ENCODE assay signal across 23 cellular contexts in genomic region chr4:162131256-162131655, GRCh38. TPM values are rescaled to one million over a fixed set of nuclear protein-coding genes. Genes with fewer than 3 reads are reported as not detected.
DNase-seq lines count a peak whose midpoint lies in the region; ATAC-seq and TF ChIP-seq lines count a peak whose summit lies in the region.
"Had no signal": no experiment of that assay in that cellular context is flagged by ENCODE, and none has a peak within 500 bp of the region (broad histone marks: within the 10 kb centered on the region; RNA-seq: fewer than 3 reads in every experiment).

No MANE protein-coding gene starts in this region.

- no peak overlapping the region for H3K4me3 Mint-ChIP-seq in WTC11
- H3K4me3 Mint-ChIP-seq in activated CD8-positive, alpha-beta T cell treated with anti-CD3 and anti-CD28 coated beads, Interleukin-2, amount 10 ng/mL, durations not matched to agents 7 days and 5 days = no peak overlapping the region
- H3K4me3 Mint-ChIP-seq: activated B cell treated with CpG ODN at 0.5 μM for 24 hours; activated CD8-positive, alpha-beta memory T cell treated with anti-CD3 and anti-CD28 coated beads, Interleukin-2, amount 10 ng/mL, durations not matched to agents 7 days and 5 days; activated naive CD4-positive, alpha-beta T cell treated with anti-CD3 and anti-CD28 coated beads, Interleukin-2, amount 50 U/mL, for 24 hours; CD4-positive, CD25-positive, alpha-beta regulatory T cell; IgD-negative memory B cell; stimulated activated naive B cell treated with anti-CD40 and anti-IgM and Interleukin-4, amounts not matched to agents 10 μg/mL and 1 μg/mL and 100 μg/mL, for 72 hours had no signal

- H3K27me3 Mint-ChIP-seq in WTC11 (ENCODE audit: low read depth) = no peaks in the 10 kb centered on the region
- H3K27me3 Mint-ChIP-seq in activated CD8-positive, alpha-beta T cell treated with anti-CD3 and anti-CD28 coated beads, Interleukin-2, amount 10 ng/mL, durations not matched to agents 7 days and 5 days (ENCODE audit: low read depth) = no peaks in the 10 kb centered on the region
- H3K27me3 Mint-ChIP-seq: activated B cell treated with CpG ODN at 0.5 μM for 24 hours; activated CD8-positive, alpha-beta memory T cell treated with anti-CD3 and anti-CD28 coated beads, Interleukin-2, amount 10 ng/mL, durations not matched to agents 7 days and 5 days; activated naive CD4-positive, alpha-beta T cell treated with anti-CD3 and anti-CD28 coated beads, Interleukin-2, amount 50 U/mL, for 24 hours; CD4-positive, CD25-positive, alpha-beta regulatory T cell; IgD-negative memory B cell; stimulated activated naive B cell treated with anti-CD40 and anti-IgM and Interleukin-4, amounts not matched to agents 10 μg/mL and 1 μg/mL and 100 μg/mL, for 72 hours had no signal

- H3K4me3 ChIP-seq in BJ (ENCODE audit: low read depth, low read length) (no peak overlapping the region), kidney epithelial cell (ENCODE audit: low read depth, low read length) (no peak overlapping the region)
- H3K4me3 ChIP-seq: SK-N-MC had no signal

- no peaks in the 10 kb centered on the region; the same call in 1 of the 2 replicates for H3K9me3 Mint-ChIP-seq in WTC11
- no peaks in the 10 kb centered on the region for H3K9me3 Mint-ChIP-seq in activated CD8-positive, alpha-beta T cell treated with anti-CD3 and anti-CD28 coated beads, Interleukin-2, amount 10 ng/mL, durations not matched to agents 7 days and 5 days (ENCODE audit: insufficient read depth)
- H3K9me3 Mint-ChIP-seq: activated naive CD4-positive, alpha-beta T cell treated with anti-CD3 and anti-CD28 coated beads, Interleukin-2, amount 50 U/mL, for 24 hours had no signal

- POLR2A ChIA-PET in BJ (lab: Charles Lee) = no interaction called here
- POLR2A ChIA-PET in WTC11 (lab: Charles Lee) = no interaction called here
- POLR2A ChIA-PET in activated CD8-positive, alpha-beta T cell treated with anti-CD3 and anti-CD28 coated beads, Interleukin-2, amount 10 ng/mL, durations not matched to agents 7 days and 5 days (lab: Charles Lee) = no interaction called here

- CTCF ChIA-PET in BJ (lab: Yijun Ruan, JAX) = no interaction called here
- CTCF ChIA-PET in WTC11 (lab: Charles Lee) = no interaction called here
- CTCF ChIA-PET in activated CD8-positive, alpha-beta T cell treated with anti-CD3 and anti-CD28 coated beads, Interleukin-2, amount 10 ng/mL, durations not matched to agents 7 days and 5 days (lab: Charles Lee) = no interaction called here

- 0 out of 2 replicates have a peak overlapping the region, but pooled peaks have one; percentile 65 for H3K27ac Mint-ChIP-seq in WTC11
- H3K27ac Mint-ChIP-seq in activated CD8-positive, alpha-beta T cell treated with anti-CD3 and anti-CD28 coated beads, Interleukin-2, amount 10 ng/mL, durations not matched to agents 7 days and 5 days = no peak overlapping the region
- H3K27ac Mint-ChIP-seq: activated B cell treated with CpG ODN at 0.5 μM for 24 hours; activated CD8-positive, alpha-beta memory T cell treated with anti-CD3 and anti-CD28 coated beads, Interleukin-2, amount 10 ng/mL, durations not matched to agents 7 days and 5 days; activated naive CD4-positive, alpha-beta T cell treated with anti-CD3 and anti-CD28 coated beads, Interleukin-2, amount 50 U/mL, for 24 hours; CD4-positive, CD25-positive, alpha-beta regulatory T cell; IgD-negative memory B cell; stimulated activated naive B cell treated with anti-CD40 and anti-IgM and Interleukin-4, amounts not matched to agents 10 μg/mL and 1 μg/mL and 100 μg/mL, for 72 hours had no signal

- H3K36me3 ChIP-seq in BJ (ENCODE audit: control insufficient read depth, insufficient read depth, low read length) (no peaks in the 10 kb centered on the region), kidney epithelial cell (ENCODE audit: control insufficient read depth, insufficient read depth, low read length) (no peaks in the 10 kb centered on the region)

- TF ChIP-seq CTCF in BJ (IDR thresholded peaks at IDR 0.05; ENCODE audit: insufficient read depth, low read depth, low read length) (0 out of 2 replicates have a peak, but pooled peaks have one; percentile 4), WTC11 (IDR thresholded peaks at IDR 0.05) (0 out of 2 replicates have a peak, but pooled peaks have one; percentile 16), kidney epithelial cell (IDR thresholded peaks at IDR 0.05; ENCODE audit: insufficient read depth, low read length, poor library complexity, severe bottlenecking) (peak; percentile 9)

- no peaks in the 10 kb centered on the region for H3K36me3 Mint-ChIP-seq in WTC11
- H3K36me3 Mint-ChIP-seq in activated CD8-positive, alpha-beta T cell treated with anti-CD3 and anti-CD28 coated beads, Interleukin-2, amount 10 ng/mL, durations not matched to agents 7 days and 5 days (ENCODE audit: low read depth) = no peaks in the 10 kb centered on the region
- H3K36me3 Mint-ChIP-seq: activated CD8-positive, alpha-beta memory T cell treated with anti-CD3 and anti-CD28 coated beads, Interleukin-2, amount 10 ng/mL, durations not matched to agents 7 days and 5 days; activated naive CD4-positive, alpha-beta T cell treated with anti-CD3 and anti-CD28 coated beads, Interleukin-2, amount 50 U/mL, for 24 hours; CD4-positive, CD25-positive, alpha-beta regulatory T cell; IgD-negative memory B cell; stimulated activated naive B cell treated with anti-CD40 and anti-IgM and Interleukin-4, amounts not matched to agents 10 μg/mL and 1 μg/mL and 100 μg/mL, for 72 hours had no signal

- DNase-seq in BJ (ENCODE audit: low read depth) (no peak), M059J (ENCODE audit: low read depth) (peak; percentile 0), WTC11 (ENCODE audit: low spot score) (no peak), kidney epithelial cell (ENCODE audit: low read depth) (no peak), putamen (ENCODE audit: low spot score) (no peak), DMS114 treated with DMSO at 0.1 percent for 48 hours (lab: John Stamatoyannopoulos, UW; ENCODE audit: unreplicated experiment) (no peak)
- DNase-seq in activated effector memory CD4-positive, alpha-beta T cell treated with anti-CD3 and anti-CD28 coated beads, Interleukin-2, amount 50 U/mL, for 16 hours = no peak
- DNase-seq in activated CD8-positive, alpha-beta T cell treated with anti-CD3 and anti-CD28 coated beads, Interleukin-2, amount 10 ng/mL, durations not matched to agents 7 days and 5 days = no peak
- DNase-seq: activated B cell treated with CpG ODN at 0.5 μM for 24 hours; activated CD8-positive, alpha-beta memory T cell treated with anti-CD3 and anti-CD28 coated beads, Interleukin-2, amount 10 ng/mL, durations not matched to agents 7 days and 5 days; CD4-positive, CD25-positive, alpha-beta regulatory T cell; cerebellar nuclear complex; GDM1; hypothalamus; NCI-H1694 treated with DMSO at 0.1 percent for 48 hours; stimulated activated naive B cell treated with anti-CD40 and anti-IgM and Interleukin-4, amounts not matched to agents 10 μg/mL and 1 μg/mL and 100 μg/mL, for 72 hours had no signal

- no peak for ATAC-seq in WTC11
- ATAC-seq in activated CD8-positive, alpha-beta T cell treated with anti-CD3 and anti-CD28 coated beads, Interleukin-2, amount 10 ng/mL, durations not matched to agents 7 days and 5 days = no peak
- ATAC-seq: activated CD8-positive, alpha-beta memory T cell treated with anti-CD3 and anti-CD28 coated beads, Interleukin-2, amount 10 ng/mL, durations not matched to agents 7 days and 5 days; esophagus mucosa; left lobe of liver; sciatic nerve; stimulated activated naive B cell treated with anti-CD40 and anti-IgM and Interleukin-4, amounts not matched to agents 10 μg/mL and 1 μg/mL and 100 μg/mL, for 72 hours had no signal

- H3K27me3 ChIP-seq in BJ (ENCODE audit: control insufficient read depth, insufficient read depth, low read length) (no peaks in the 10 kb centered on the region), kidney epithelial cell (ENCODE audit: control insufficient read depth, insufficient read depth, low read length) (no peaks in the 10 kb centered on the region)

- H3K4me1 Mint-ChIP-seq in WTC11 = peaks cover 18% of the 10 kb centered on the region
- H3K4me1 Mint-ChIP-seq in activated CD8-positive, alpha-beta T cell treated with anti-CD3 and anti-CD28 coated beads, Interleukin-2, amount 10 ng/mL, durations not matched to agents 7 days and 5 days (ENCODE audit: low read depth) = no peaks in the 10 kb centered on the region
- H3K4me1 Mint-ChIP-seq: activated B cell treated with CpG ODN at 0.5 μM for 24 hours; activated CD8-positive, alpha-beta memory T cell treated with anti-CD3 and anti-CD28 coated beads, Interleukin-2, amount 10 ng/mL, durations not matched to agents 7 days and 5 days; activated naive CD4-positive, alpha-beta T cell treated with anti-CD3 and anti-CD28 coated beads, Interleukin-2, amount 50 U/mL, for 24 hours; CD4-positive, CD25-positive, alpha-beta regulatory T cell; IgD-negative memory B cell; stimulated activated naive B cell treated with anti-CD40 and anti-IgM and Interleukin-4, amounts not matched to agents 10 μg/mL and 1 μg/mL and 100 μg/mL, for 72 hours had no signal

TF ChIP-seq in WTC11, 78 proteins besides CTCF, POLR2A, EP300 and RAD21 (continues in another document):
- TF ChIP-seq TEAD1 (CRISPR knock-in tag; IDR thresholded peaks at IDR 0.05) (no peak), RORB (CRISPR knock-in tag; IDR thresholded peaks at IDR 0.05) (no peak), FOXP1 (CRISPR knock-in tag; IDR thresholded peaks at IDR 0.05; ENCODE audit: borderline replicate concordance) (no peak), SMAD4 (CRISPR knock-in tag; IDR thresholded peaks at IDR 0.05) (no peak), FOXJ3 (CRISPR knock-in tag; IDR thresholded peaks at IDR 0.05; ENCODE audit: borderline replicate concordance) (no peak), CREB1 (CRISPR knock-in tag; IDR thresholded peaks at IDR 0.05) (no peak), ELF4 (CRISPR knock-in tag; IDR thresholded peaks at IDR 0.05; ENCODE audit: low read depth) (no peak), JAZF1 (CRISPR knock-in tag; IDR thresholded peaks at IDR 0.05) (no peak), ZNF423 (CRISPR knock-in tag; IDR thresholded peaks at IDR 0.05) (no peak), ZNF138 (CRISPR knock-in tag; conservative IDR thresholded peaks at IDR 0.05) (no peak)

RNA-seq across cellular contexts. Expression of gene FSTL5, which starts 32.5 kb away (rescaled TPM):
- polyA plus RNA-seq in BJ (2011; rRNA removed) = not detected in 2 replicates
- not detected in 2 replicates for polyA minus RNA-seq in BJ (2011; rRNA and poly(A)+ RNA removed)
- 0.12 TPM in 1 of 2 replicates, not detected in the other for total RNA-seq in M059J (2014; rRNA removed; shearing (Covaris generic))
- total RNA-seq in WTC11 (2021) (0.44 to 0.55 TPM (median 0.53 TPM) in 3 replicates), kidney epithelial cell (not detected in 2 replicates)
- not detected for total RNA-seq in activated CD8-positive, alpha-beta T cell treated with anti-CD3 and anti-CD28 coated beads, Interleukin-2, amount 10 ng/mL, durations not matched to agents 7 days and 5 days
- total RNA-seq: activated B cell treated with CpG ODN at 0.5 μM for 24 hours; activated CD8-positive, alpha-beta memory T cell treated with anti-CD3 and anti-CD28 coated beads, Interleukin-2, amount 10 ng/mL, durations not matched to agents 7 days and 5 days; CD4-positive, CD25-positive, alpha-beta regulatory T cell; esophagus mucosa; ureter had no signal
- polyA plus RNA-seq: CD4-positive, CD25-positive, alpha-beta regulatory T cell; IgD-negative memory B cell had no signal
